27 cellular contexts compared by ENCODE assay signal in genomic region chr6:19608546-19608945, GRCh38.
"Had no signal": no experiment of that assay in that cellular context is flagged by ENCODE, and none has a peak within 500 bp of the region (broad histone marks: within the 10 kb centered on the region; RNA-seq: fewer than 3 reads in every experiment).

No MANE protein-coding gene starts in this region.

- H3K27me3 Mint-ChIP-seq: effector memory CD8-positive, alpha-beta T cell had no signal

- H3K4me1 Mint-ChIP-seq: naive thymus-derived CD4-positive, alpha-beta T cell; stimulated activated effector memory CD8-positive, alpha-beta T cell treated with anti-CD3 and anti-CD28 coated beads, Interleukin-12 subunit alpha, Interleukin-12 subunit beta, amount 100 ng/mL, for 72 hours had no signal

- H3K27me3 ChIP-seq: esophagus squamous epithelium, heart right ventricle, left lung, right atrium auricular region, sigmoid colon, testis, tibial artery had no signal

- H3K9me3 ChIP-seq: esophagus squamous epithelium, heart right ventricle, prostate gland, right atrium auricular region, sigmoid colon, testis, tibial artery had no signal

- H3K4me1 ChIP-seq: heart right ventricle, left lung, prostate gland, right atrium auricular region, sigmoid colon, testis had no signal

- DNase-seq: effector memory CD8-positive, alpha-beta T cell; erythroblast; esophagus squamous epithelium; foreskin melanocyte; glutamatergic neuron; heart right ventricle; hippocampal formation; left cardiac atrium; left lung; mesenchymal stem cell; midbrain; naive thymus-derived CD4-positive, alpha-beta T cell; nucleus accumbens; sigmoid colon; stimulated activated CD4-positive, alpha-beta T cell treated with anti-CD3 and anti-CD28 coated beads, Interleukin-2, amount 100 ng/mL, for 24 hours; stimulated activated CD4-positive, alpha-beta T cell treated with anti-CD3 and anti-CD28 coated beads, Interleukin-4, amount 100 ng/mL, for 24 hours; stimulated activated naive CD4-positive, alpha-beta T cell treated with Interleukin-2 at 50 U/mL for 16 hours; substantia nigra; testis; tibial artery had no signal

- ATAC-seq: effector memory CD8-positive, alpha-beta T cell; heart right ventricle; left cardiac atrium; left lung; naive thymus-derived CD4-positive, alpha-beta T cell; stimulated activated effector memory CD8-positive, alpha-beta T cell treated with anti-CD3 and anti-CD28 coated beads, Interleukin-12 subunit alpha, Interleukin-12 subunit beta, amount 100 ng/mL, for 72 hours had no signal

- H3K4me3 Mint-ChIP-seq: effector memory CD8-positive, alpha-beta T cell; naive thymus-derived CD4-positive, alpha-beta T cell; nephron; stimulated activated effector memory CD8-positive, alpha-beta T cell treated with anti-CD3 and anti-CD28 coated beads, Interleukin-12 subunit alpha, Interleukin-12 subunit beta, amount 100 ng/mL, for 72 hours; type B pancreatic cell had no signal

- H3K36me3 ChIP-seq: esophagus squamous epithelium, heart right ventricle, left lung, prostate gland, right atrium auricular region, sigmoid colon, tibial artery had no signal

- FAIRE-seq: endometrium, islet of Langerhans had no signal

- H3K27ac ChIP-seq: esophagus squamous epithelium, heart right ventricle, left lung, prostate gland, right atrium auricular region, sigmoid colon, testis, tibial artery had no signal

- H3K4me3 ChIP-seq: esophagus squamous epithelium, heart right ventricle, left lung, prostate gland, right atrium auricular region, sigmoid colon, testis, tibial artery had no signal

- H3K36me3 Mint-ChIP-seq: naive thymus-derived CD4-positive, alpha-beta T cell; stimulated activated effector memory CD8-positive, alpha-beta T cell treated with anti-CD3 and anti-CD28 coated beads, Interleukin-12 subunit alpha, Interleukin-12 subunit beta, amount 100 ng/mL, for 72 hours had no signal

- H3K27ac Mint-ChIP-seq: effector memory CD8-positive, alpha-beta T cell; naive thymus-derived CD4-positive, alpha-beta T cell; nephron; stimulated activated effector memory CD8-positive, alpha-beta T cell treated with anti-CD3 and anti-CD28 coated beads, Interleukin-12 subunit alpha, Interleukin-12 subunit beta, amount 100 ng/mL, for 72 hours; type B pancreatic cell had no signal
